ENCODE assay signal across 23 cellular contexts in the genomic region with DNA sequence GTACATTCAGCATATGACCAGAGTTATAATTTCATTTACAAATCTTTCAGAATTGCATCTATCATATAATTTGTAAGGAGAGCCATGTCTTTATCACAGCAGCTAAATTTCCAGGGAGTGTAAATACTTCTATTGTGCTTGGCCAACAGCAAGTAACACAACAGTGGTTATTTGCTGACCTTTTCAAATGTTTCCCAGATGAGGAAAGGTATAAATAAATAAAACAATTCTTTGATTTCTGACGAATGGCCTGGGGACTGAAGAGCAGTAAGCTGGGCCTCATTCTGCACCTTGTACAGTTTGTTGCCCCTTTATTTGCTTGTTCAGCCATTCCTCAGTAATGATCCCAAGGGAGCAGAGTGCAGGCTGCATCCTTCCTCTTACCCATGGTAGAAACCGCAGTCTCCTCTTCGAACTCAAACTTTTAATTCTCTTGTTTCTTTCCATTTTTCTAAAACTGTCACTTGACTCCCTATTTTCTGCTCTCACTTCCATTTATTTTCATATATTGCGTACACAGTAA.
"Had no signal": no experiment of that assay in that cellular context is flagged by ENCODE, and none has a peak within 500 bp of the region (broad histone marks: within the 10 kb centered on the region; RNA-seq: fewer than 3 reads in every experiment).

No MANE protein-coding gene starts in this region.

- H3K27ac ChIP-seq: dorsolateral prefrontal cortex, heart right ventricle, parathyroid adenoma, prostate gland, thoracic aorta, transverse colon had no signal

- H3K27ac Mint-ChIP-seq: nephron progenitor cell; stimulated activated naive B cell treated with anti-CD40 and anti-IgM and Interleukin-4, amounts not matched to agents 10 μg/mL and 1 μg/mL and 100 μg/mL, for 72 hours; stimulated activated naive CD8-positive, alpha-beta T cell treated with anti-CD3 and anti-CD28 coated beads, Interleukin-15, amount 100 ng/mL, for 72 hours had no signal

- H3K4me1 Mint-ChIP-seq: nephron progenitor cell had no signal

- ATAC-seq: esophagus mucosa; heart right ventricle; left lobe of liver; naive thymus-derived CD4-positive, alpha-beta T cell; sciatic nerve; stimulated activated naive CD8-positive, alpha-beta T cell treated with anti-CD3 and anti-CD28 coated beads, Interleukin-15, amount 100 ng/mL, for 72 hours had no signal

- H3K27me3 ChIP-seq: dorsolateral prefrontal cortex, heart right ventricle, transverse colon had no signal

- H3K9ac ChIP-seq: parathyroid adenoma had no signal

- H3K4me3 Mint-ChIP-seq: naive thymus-derived CD4-positive, alpha-beta T cell; nephron progenitor cell; stimulated activated naive B cell treated with anti-CD40 and anti-IgM and Interleukin-4, amounts not matched to agents 10 μg/mL and 1 μg/mL and 100 μg/mL, for 72 hours; stimulated activated naive CD8-positive, alpha-beta T cell treated with anti-CD3 and anti-CD28 coated beads, Interleukin-15, amount 100 ng/mL, for 72 hours had no signal

- H3K36me3 ChIP-seq: heart right ventricle, prostate gland, thoracic aorta, transverse colon had no signal

- FAIRE-seq: endometrium, frontal cortex, islet of Langerhans had no signal

- H3K4me1 ChIP-seq: parathyroid adenoma, prostate gland, transverse colon had no signal

- DNase-seq: cortex of kidney; dorsolateral prefrontal cortex; effector CD8-positive, alpha-beta T cell; heart right ventricle; hypothalamus; kidney glomerular epithelial cell; mammary epithelial cell; naive thymus-derived CD4-positive, alpha-beta T cell; nephron progenitor cell; stimulated activated CD4-positive, alpha-beta T cell treated with anti-CD3 and anti-CD28 coated beads, Interleukin-2, amount 100 ng/mL, for 24 hours; stimulated activated CD4-positive, alpha-beta T cell treated with anti-CD3 and anti-CD28 coated beads, Interleukin-4, amount 100 ng/mL, for 4 hours; stimulated activated naive B cell treated with anti-CD40 and anti-IgM and Interleukin-4, amounts not matched to agents 10 μg/mL and 1 μg/mL and 100 μg/mL, for 72 hours; stimulated activated naive CD8-positive, alpha-beta T cell treated with anti-CD3 and anti-CD28 coated beads, Interleukin-15, amount 100 ng/mL, for 72 hours; transverse colon had no signal

- H3K27me3 Mint-ChIP-seq: naive thymus-derived CD4-positive, alpha-beta T cell; stimulated activated naive B cell treated with anti-CD40 and anti-IgM and Interleukin-4, amounts not matched to agents 10 μg/mL and 1 μg/mL and 100 μg/mL, for 72 hours; stimulated activated naive CD8-positive, alpha-beta T cell treated with anti-CD3 and anti-CD28 coated beads, Interleukin-15, amount 100 ng/mL, for 72 hours had no signal

- H3K9me3 ChIP-seq: heart right ventricle, prostate gland, thoracic aorta, transverse colon had no signal

- H3K9me3 Mint-ChIP-seq: stimulated activated naive B cell treated with anti-CD40 and anti-IgM and Interleukin-4, amounts not matched to agents 10 μg/mL and 1 μg/mL and 100 μg/mL, for 72 hours had no signal

- H3K4me3 ChIP-seq: dorsolateral prefrontal cortex, heart right ventricle, prostate gland, thoracic aorta, transverse colon had no signal
